25 cellular contexts compared by ENCODE assay signal in the genomic region with DNA sequence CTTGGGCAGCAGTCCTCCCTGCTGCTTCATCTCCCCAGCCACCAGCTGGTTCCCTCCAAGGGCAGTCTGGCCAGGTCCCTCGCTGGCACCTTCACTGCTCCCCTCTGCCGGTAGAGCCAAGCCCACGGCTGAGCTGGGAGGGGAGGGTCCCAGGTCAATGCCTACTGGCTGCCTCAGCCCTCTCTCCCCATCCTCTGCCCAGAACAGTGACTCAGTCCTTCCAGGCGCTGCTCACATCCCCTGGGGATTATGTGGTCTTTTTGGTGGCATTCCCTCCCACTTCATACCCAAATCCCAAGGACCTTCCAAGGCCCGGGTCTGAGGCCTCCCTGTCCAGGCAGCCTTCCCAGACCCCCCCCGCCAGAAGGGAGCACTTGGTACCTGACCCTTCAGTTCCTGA. TPM values are rescaled to one million over a fixed set of nuclear protein-coding genes. Genes with fewer than 3 reads are reported as not detected.
DNase-seq lines count a peak whose midpoint lies in the region; FAIRE-seq and TF ChIP-seq lines count a peak whose summit lies in the region.
"Had no signal": no experiment of that assay in that cellular context is flagged by ENCODE, and none has a peak within 500 bp of the region (broad histone marks: within the 10 kb centered on the region; RNA-seq: fewer than 3 reads in every experiment).

No MANE protein-coding gene starts in this region.

- intact Hi-C loops in breast epithelium (cut with DNase I; ENCODE audit: low total_unique reads): no loop called here

- DNase-seq in ELR (ENCODE audit: low read depth) (peak; percentile 22), RCC 7860 (ENCODE audit: low spot score) (peak; percentile 51), fibroblast of mammary gland (ENCODE audit: low read depth) (peak; percentile 17), stromal cell of bone marrow (ENCODE audit: low read depth) (peak; percentile 24), breast epithelium (ENCODE audit: low spot score in 2 of 2) (no peak), SW480 (ENCODE audit: low spot score) (no peak), OCI-M2 (lab: John Stamatoyannopoulos, UW; ENCODE audit: unreplicated experiment) (no peak)
- DNase-seq: activated CD8-positive, alpha-beta memory T cell treated with anti-CD3 and anti-CD28 coated beads for 24 hours; activated gamma-delta T cell treated with Interleukin-2 at 50 U/mL for 16 hours; activated T-cell treated with anti-CD3 and anti-CD28 coated beads, Interleukin-2, amount 50 U/mL, for 24 hours; adrenal gland; caudate nucleus; CD8-positive, alpha-beta memory T cell; H7; NCI-H2081 treated with DMSO at 0.1 percent for 48 hours; NCI-H345; NCI-H774; posterior cingulate gyrus; SHP77; stomach; T-helper 9 cell had no signal

- TF ChIP-seq CTCF in fibroblast of mammary gland (conservative IDR thresholded peaks at IDR 0.05; ENCODE audit: control insufficient read depth, insufficient read depth, low read depth, low read length): no peak
- TF ChIP-seq CTCF in breast epithelium (IDR thresholded peaks at IDR 0.05): no peak

- no peak overlapping the region for H3K27ac ChIP-seq in breast epithelium
- H3K27ac ChIP-seq: adrenal gland, stomach, tibial nerve had no signal

- H3K27me3 ChIP-seq in breast epithelium: peaks cover 0 to 8% of the 10 kb centered on the region in 2 donors

- no peaks in the 10 kb centered on the region for H3K36me3 ChIP-seq in breast epithelium
- H3K36me3 ChIP-seq: adrenal gland, stomach, tibial nerve had no signal

- no peak for FAIRE-seq in RCC 7860 (lab: Jason Lieb, UNC)
- FAIRE-seq: HepG2 had no signal

- no peak overlapping the region for H3K4me3 ChIP-seq in fibroblast of mammary gland (ENCODE audit: control insufficient read depth, low read depth, low read length)
- H3K4me3 ChIP-seq in breast epithelium: no peak overlapping the region
- H3K4me3 ChIP-seq: adrenal gland, stomach, tibial nerve had no signal

- TF ChIP-seq POLR2A in breast epithelium (IDR thresholded peaks at IDR 0.05): no peak

- H3K9me3 ChIP-seq in breast epithelium: no peaks in the 10 kb centered on the region
- H3K9me3 ChIP-seq: adrenal gland, stomach, tibial nerve had no signal

- peaks cover 0 to 8% of the 10 kb centered on the region in 2 donors for H3K4me1 ChIP-seq in breast epithelium

RNA-seq across cellular contexts. Expression of gene WNT7B, which starts 44.9 kb away (rescaled TPM):
- 1 to 10 TPM in 2 of 3 donors, not detected in 1; 2.2 to 2.9 TPM for total RNA-seq in breast epithelium
- total RNA-seq: CD8-positive, alpha-beta memory T cell; lung microvascular endothelial cell; sciatic nerve; stomach; tibial nerve had no signal

Comparison
In these comparisons a context has a peak if more than half of its experiments do, and no peak if none do; other contexts are left out.
1. DNase-seq: peak in ELR (single experiment), RCC 7860 (single experiment), fibroblast of mammary gland (single experiment) and stromal cell of bone marrow (single experiment); none in breast epithelium (0 of 2), SW480 (single experiment) and OCI-M2 (single experiment).